In the genomic region with DNA sequence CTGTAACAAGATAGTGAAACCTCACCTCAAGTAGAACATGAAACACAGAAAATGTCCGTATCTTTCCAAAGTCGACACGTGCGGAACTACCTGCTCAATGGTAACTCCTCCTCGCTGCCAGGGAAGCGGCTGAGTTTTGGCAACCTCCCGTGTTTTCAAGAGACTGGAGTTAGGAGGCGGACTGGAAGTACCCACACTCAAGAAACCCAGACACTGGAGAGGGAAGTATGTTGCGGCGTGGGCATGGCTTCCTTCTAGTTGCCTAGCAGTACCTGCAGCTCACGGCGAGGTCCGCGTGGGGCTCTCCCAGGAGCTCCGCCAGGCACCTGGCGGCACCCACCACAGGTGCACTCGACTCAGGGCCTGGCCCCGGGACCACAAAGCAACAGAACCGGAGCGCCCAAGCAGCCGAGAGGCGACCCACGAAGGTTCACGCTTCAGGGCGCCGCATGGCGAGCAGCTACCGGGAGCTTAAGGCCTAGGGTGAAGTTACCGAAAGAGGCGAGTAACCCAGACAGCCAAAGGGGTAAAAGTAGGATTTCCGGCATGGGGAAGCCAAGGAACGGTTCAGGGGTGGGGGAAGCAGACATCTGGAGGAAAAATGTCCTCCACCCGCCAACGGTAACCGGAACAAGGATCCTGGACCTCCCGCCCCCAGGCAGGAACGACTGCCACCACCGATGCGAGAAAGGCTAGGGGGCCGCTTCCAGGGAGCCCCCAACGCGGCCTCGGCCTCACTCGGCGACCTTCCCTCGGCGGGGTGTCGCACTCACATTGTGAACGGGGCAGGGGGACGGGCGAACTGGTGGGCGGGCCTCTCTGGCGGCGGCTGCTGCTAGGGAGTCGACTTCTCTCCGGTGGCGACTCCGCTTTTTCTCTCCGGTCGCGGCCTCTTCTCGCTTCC, we compare ENCODE assay signal across 8 cellular contexts. TPM values are rescaled to one million over a fixed set of nuclear protein-coding genes. Genes with fewer than 3 reads are reported as not detected.
DNase-seq lines count a peak whose midpoint lies in the region; ATAC-seq and TF ChIP-seq lines count a peak whose summit lies in the region.

No MANE protein-coding gene starts in this region.

- H3K27me3 Mint-ChIP-seq in natural killer cell (ENCODE audit: low read depth in 2 of 2), result no peaks in the 10 kb centered on the region

- ATAC-seq in HG03066 (IDR thresholded peaks at IDR 0.05; ENCODE audit: low read depth, unreplicated experiment) (peak; percentile 8), natural killer cell (peak; percentile 57 to 71 (median 64))

- intact Hi-C loops in natural killer cell (cut with micrococcal nuclease), result loop anchor here (1.0 to 2.0 kb wide), 3 partner anchors 38 to 59 kb away; a partner anchor contains a TSS

- H3K9me3 Mint-ChIP-seq in natural killer cell, result no peaks in the 10 kb centered on the region

- no peaks in the 10 kb centered on the region for H3K36me3 Mint-ChIP-seq in natural killer cell

- DNase-seq in DMS 273 (lab: John Stamatoyannopoulos, UW; ENCODE audit: unreplicated experiment) (peak; percentile 61), DMS 273 treated with DMSO at 0.1 percent for 48 hours (lab: John Stamatoyannopoulos, UW) (no peak), NOMO-1 treated with dmso at 0.1 percent for 144 hours (lab: John Stamatoyannopoulos, UW; ENCODE audit: unreplicated experiment) (peak; percentile 58), fibroblast of gingiva (ENCODE audit: low read depth) (peak; percentile 17), natural killer cell (peak; percentile 45), superior temporal gyrus (ENCODE audit: extremely low spot score) (peak; percentile 57)
- peak; percentile 71 to 74 for DNase-seq in activated T-cell treated with anti-CD3 and anti-CD28 coated beads, Interleukin-2, amount 50 U/mL, for 48 hours

- peak overlapping the region; percentile 95 to 99 for H3K27ac Mint-ChIP-seq in natural killer cell

- TF ChIP-seq CTCF in natural killer cell (IDR thresholded peaks at IDR 0.05), result no peak

- H3K4me1 Mint-ChIP-seq in natural killer cell, result peaks cover 41 to 44% of the 10 kb centered on the region in 2 donors

- peak overlapping the region; percentile 98 for H3K4me3 Mint-ChIP-seq in natural killer cell

RNA-seq across cellular contexts. Expression of a gene that starts 0.6 kb away (rescaled TPM):
- 10 to 100 TPM; 79.2 to 93.8 (median 93.4) TPM for total RNA-seq in natural killer cell

RNA-seq across cellular contexts. Expression of a gene that starts 37.6 kb away (rescaled TPM):
- 100 to 1,000 TPM; 644 to 785 (median 695) TPM for total RNA-seq in natural killer cell

RNA-seq across cellular contexts. Expression of a gene that starts 41.7 kb away (rescaled TPM):
- total RNA-seq in natural killer cell, result 100 to 1,000 TPM; 335 to 378 (median 342) TPM

RNA-seq across cellular contexts. Expression of a gene that starts 57.4 kb away (rescaled TPM):
- 100 to 1,000 TPM; 320 to 354 (median 325) TPM for total RNA-seq in natural killer cell
